Comparison of ENCODE assay signal across 26 cellular contexts in the genomic region with DNA sequence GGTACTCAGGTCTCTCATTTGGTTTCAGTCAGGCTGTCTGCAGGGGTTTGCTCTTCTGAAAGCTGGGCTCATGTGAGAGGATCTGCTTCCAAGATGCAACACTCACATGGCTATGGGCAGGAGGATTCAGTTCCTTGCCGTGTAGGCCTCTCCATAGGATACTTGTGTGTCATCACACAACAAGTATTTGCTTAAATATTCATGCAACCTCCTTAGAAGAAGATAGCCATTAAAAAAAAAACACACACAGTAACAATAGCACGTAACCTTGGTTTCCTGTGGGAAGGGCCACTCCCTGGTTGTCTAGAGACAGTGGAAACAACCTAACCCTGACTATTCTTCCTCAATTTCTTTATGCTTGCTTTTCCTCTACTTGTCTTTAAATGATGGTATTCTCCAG. TPM values are rescaled to one million over a fixed set of nuclear protein-coding genes. Genes with fewer than 3 reads are reported as not detected.
DNase-seq lines count a peak whose midpoint lies in the region; ATAC-seq, FAIRE-seq and TF ChIP-seq lines count a peak whose summit lies in the region.
"Had no signal": no experiment of that assay in that cellular context is flagged by ENCODE, and none has a peak within 500 bp of the region (broad histone marks: within the 10 kb centered on the region; RNA-seq: fewer than 3 reads in every experiment).

No MANE protein-coding gene starts in this region.

- H3K4me1 Mint-ChIP-seq in activated T-cell treated with anti-CD3 and anti-CD28 coated beads, Interleukin-2, amount 50 U/mL, for 24 hours (ENCODE audit: low read depth): peaks cover 13% of the 10 kb centered on the region
- H3K4me1 Mint-ChIP-seq in activated T-cell treated with anti-CD3 and anti-CD28 coated beads, Interleukin-2, amount 50 U/mL, for 72 hours (ENCODE audit: low read depth): peaks cover 7% of the 10 kb centered on the region
- H3K4me1 Mint-ChIP-seq in neural progenitor cell: peaks cover 9% of the 10 kb centered on the region

- H3K9ac ChIP-seq in GM12878 (ENCODE audit: control insufficient read depth, insufficient read depth, low read length): no peak overlapping the region
- no peak overlapping the region for H3K9ac ChIP-seq in neural progenitor cell

- CTCF ChIA-PET in GM12878 (lab: Yijun Ruan, JAX): interaction anchor here (1.3 kb wide), 1 partner anchor 37 kb away, joined by 5 read pairs; no protein-coding TSS in a partner anchor

- H3F3A ChIP-seq in neural progenitor cell (ENCODE audit: low read depth): no peaks in the 10 kb centered on the region

- H3K27me3 Mint-ChIP-seq in activated T-cell treated with anti-CD3 and anti-CD28 coated beads, Interleukin-2, amount 50 U/mL, for 24 hours: no peaks in the 10 kb centered on the region
- H3K27me3 Mint-ChIP-seq in activated T-cell treated with anti-CD3 and anti-CD28 coated beads, Interleukin-2, amount 50 U/mL, for 72 hours (ENCODE audit: low read depth): peaks cover 6% of the 10 kb centered on the region
- H3K27me3 Mint-ChIP-seq in neural progenitor cell (ENCODE audit: insufficient read depth, low read depth): peaks cover 2% of the 10 kb centered on the region

- H3K4me3 ChIP-seq in GM12878 (no peak overlapping the region), neural progenitor cell (no peak overlapping the region)
- H3K4me3 ChIP-seq: ascending aorta had no signal

- H3K27ac ChIP-seq in GM12878 (ENCODE audit: control insufficient read depth, insufficient read depth) (no peak overlapping the region), neural progenitor cell (no peak overlapping the region)
- H3K27ac ChIP-seq: ascending aorta had no signal

- peaks cover 2% of the 10 kb centered on the region; the same call in 1 of the 3 replicates for H3K9me3 ChIP-seq in GM12878 (replicated peaks; ENCODE audit: control insufficient read depth, insufficient read depth, low read length)
- H3K9me3 ChIP-seq in neural progenitor cell (ENCODE audit: low read depth): no peaks in the 10 kb centered on the region
- H3K9me3 ChIP-seq: ascending aorta had no signal

- H3K4me2 ChIP-seq in GM12878 (ENCODE audit: control insufficient read depth, insufficient read depth) (no peak overlapping the region), neural progenitor cell (no peak overlapping the region)

- TF ChIP-seq CTCF in GM12878 (IDR thresholded peaks at IDR 0.05 in 2 of 3, conservative IDR thresholded peaks at IDR 0.05 in 1 of 3; ENCODE audit: control insufficient read depth in 2 of 3, extremely low read depth in 1 of 3, insufficient read depth in 1 of 3, low read depth in 3 of 3, low read length in 3 of 3): no peak
- no peak for TF ChIP-seq CTCF in neural progenitor cell (IDR thresholded peaks at IDR 0.05)

- H3K27me3 ChIP-seq in GM12878 (replicated peaks in 1 of 2; ENCODE audit: control insufficient read depth in 2 of 2, insufficient read depth in 2 of 2, low read length in 1 of 2): no peaks in the 10 kb centered on the region; a peak in 1 of 4 replicates
- H3K27me3 ChIP-seq in neural progenitor cell: no peaks in the 10 kb centered on the region
- H3K27me3 ChIP-seq: ascending aorta had no signal

- H3K27ac Mint-ChIP-seq in activated T-cell treated with anti-CD3 and anti-CD28 coated beads, Interleukin-2, amount 50 U/mL, for 24 hours: peak overlapping the region; percentile 15
- no peak overlapping the region for H3K27ac Mint-ChIP-seq in activated T-cell treated with anti-CD3 and anti-CD28 coated beads, Interleukin-2, amount 50 U/mL, for 72 hours
- H3K27ac Mint-ChIP-seq in neural progenitor cell: no peak overlapping the region
- H3K27ac Mint-ChIP-seq: stimulated activated naive CD8-positive, alpha-beta T cell treated with anti-CD3 and anti-CD28 coated beads, Interleukin-15, amount 100 ng/mL, for 72 hours; type B pancreatic cell had no signal

- H2AFZ ChIP-seq in GM12878 (ENCODE audit: control insufficient read depth, low read depth, low read length): no peak overlapping the region
- H2AFZ ChIP-seq in neural progenitor cell (replicated peaks): peak overlapping the region; percentile 51

- H3K36me3 ChIP-seq in GM12878 (ENCODE audit: control insufficient read depth in 2 of 2, insufficient read depth in 2 of 2, low read length in 1 of 2) (no peaks in the 10 kb centered on the region), neural progenitor cell (no peaks in the 10 kb centered on the region)
- H3K36me3 ChIP-seq: ascending aorta had no signal

- no peak for TF ChIP-seq POLR2A in GM12878 (IDR thresholded peaks at IDR 0.05; ENCODE audit: low read depth, low read length)

- POLR2A ChIA-PET in GM12878 (lab: Charles Lee): no interaction called here

- SMC1A ChIA-PET in GM12878 (lab: Charles Lee; ENCODE audit: uncharacterized antibody, unreplicated experiment): interaction anchor here (1.2 kb wide), 1 partner anchor 28 kb away, joined by 4 read pairs; no protein-coding TSS in a partner anchor

- no peak for ATAC-seq in activated T-cell treated with anti-CD3 and anti-CD28 coated beads, Interleukin-2, amount 50 U/mL, for 72 hours (replicated peaks in 1 of 2)
- ATAC-seq in GM12878 (no peak), HG03135 (IDR thresholded peaks at IDR 0.05; ENCODE audit: unreplicated experiment) (no peak)
- ATAC-seq: PC-3; stimulated activated naive CD8-positive, alpha-beta T cell treated with anti-CD3 and anti-CD28 coated beads, Interleukin-15, amount 100 ng/mL, for 72 hours had no signal

- H4K20me1 ChIP-seq in GM12878 (ENCODE audit: control insufficient read depth, insufficient read depth): no peaks in the 10 kb centered on the region
- H4K20me1 ChIP-seq in neural progenitor cell (ENCODE audit: low read depth): no peaks in the 10 kb centered on the region

- no TSS peak for BruUV-seq in GM12878 (replicated peaks; lab: Mats Ljungman, UMichigan)

- RAD21 ChIA-PET in GM12878 (lab: Charles Lee; ENCODE audit: unreplicated experiment): no interaction called here

- no peak for TF ChIP-seq RAD21 in GM12878 (IDR thresholded peaks at IDR 0.05; ENCODE audit: insufficient read depth, low read depth, low read length)

- TF ChIP-seq EP300 in GM12878 (IDR thresholded peaks at IDR 0.05; ENCODE audit: borderline replicate concordance in 1 of 2, control insufficient read depth in 1 of 2, low read depth in 2 of 2, low read length in 2 of 2): no peak

- no peaks in the 10 kb centered on the region for H3K9me3 Mint-ChIP-seq in activated T-cell treated with anti-CD3 and anti-CD28 coated beads, Interleukin-2, amount 50 U/mL, for 24 hours
- H3K9me3 Mint-ChIP-seq in activated T-cell treated with anti-CD3 and anti-CD28 coated beads, Interleukin-2, amount 50 U/mL, for 72 hours: peaks cover 0 to 2% of the 10 kb centered on the region in 2 donors
- H3K9me3 Mint-ChIP-seq in neural progenitor cell: peaks cover 2% of the 10 kb centered on the region
- H3K9me3 Mint-ChIP-seq: type B pancreatic cell had no signal

- DNase-seq in activated T-cell treated with anti-CD3 and anti-CD28 coated beads, Interleukin-2, amount 50 U/mL, for 24 hours: no peak
- DNase-seq in activated T-cell treated with anti-CD3 and anti-CD28 coated beads, Interleukin-2, amount 50 U/mL, for 72 hours: no peak
- DNase-seq in NCI-H226 (peak; percentile 5), GM12878 (ENCODE audit: low read depth, low spot score) (no peak), neural progenitor cell (ENCODE audit: low spot score) (no peak), NCI-H82 treated with DMSO at 0.1 percent for 48 hours (lab: John Stamatoyannopoulos, UW; ENCODE audit: unreplicated experiment) (no peak), hypothalamus (lab: John Stamatoyannopoulos, UW) (no peak)
- DNase-seq: activated CD8-positive, alpha-beta memory T cell treated with anti-CD3 and anti-CD28 coated beads, Interleukin-2, amount 50 U/mL, for 4 hours; activated gamma-delta T cell treated with Interleukin-2 at 50 U/mL for 16 hours; DND-41; hippocampal formation; MM.1S; NCI-H2029; NCI-H510A; PC-3; stimulated activated naive CD8-positive, alpha-beta T cell treated with anti-CD3 and anti-CD28 coated beads, Interleukin-15, amount 100 ng/mL, for 72 hours; T1000 had no signal

- WGBS in GM12878 (ENCODE audit: insufficient coverage, insufficient replicate concordance, low lambda C conversion rate, missing lambda C conversion rate): 16% methylated on average over 2 of the region's 2 CpGs

- H3K79me2 ChIP-seq in GM12878 (ENCODE audit: control insufficient read depth, insufficient read depth, low read length): no peaks in the 10 kb centered on the region
- no peaks in the 10 kb centered on the region for H3K79me2 ChIP-seq in neural progenitor cell (ENCODE audit: low read depth)

- FAIRE-seq in GM12878 (lab: Jason Lieb, UNC): peak; percentile 38
- FAIRE-seq: endometrium had no signal

- no peak overlapping the region for H3K4me3 Mint-ChIP-seq in activated T-cell treated with anti-CD3 and anti-CD28 coated beads, Interleukin-2, amount 50 U/mL, for 24 hours
- H3K4me3 Mint-ChIP-seq in activated T-cell treated with anti-CD3 and anti-CD28 coated beads, Interleukin-2, amount 50 U/mL, for 72 hours: no peak overlapping the region
- no peak overlapping the region for H3K4me3 Mint-ChIP-seq in neural progenitor cell
- H3K4me3 Mint-ChIP-seq: CD4-positive, CD25-positive, alpha-beta regulatory T cell; stimulated activated naive CD8-positive, alpha-beta T cell treated with anti-CD3 and anti-CD28 coated beads, Interleukin-15, amount 100 ng/mL, for 72 hours; type B pancreatic cell had no signal

- in situ Hi-C loops in GM12878 (cut with MboI): no loop called here

- intact Hi-C loops in GM12878 (cut with micrococcal nuclease; ENCODE audit: unreplicated experiment): no loop called here

- H3K4me1 ChIP-seq in GM12878 (ENCODE audit: control insufficient read depth, insufficient read depth, low read length) (no peaks in the 10 kb centered on the region), neural progenitor cell (no peaks in the 10 kb centered on the region)
- H3K4me1 ChIP-seq: ascending aorta had no signal

- H3K36me3 Mint-ChIP-seq in activated T-cell treated with anti-CD3 and anti-CD28 coated beads, Interleukin-2, amount 50 U/mL, for 24 hours (ENCODE audit: low read depth): no peaks in the 10 kb centered on the region
- H3K36me3 Mint-ChIP-seq in activated T-cell treated with anti-CD3 and anti-CD28 coated beads, Interleukin-2, amount 50 U/mL, for 72 hours (ENCODE audit: insufficient read depth in 2 of 2): no peaks in the 10 kb centered on the region
- H3K36me3 Mint-ChIP-seq in neural progenitor cell: no peaks in the 10 kb centered on the region
- H3K36me3 Mint-ChIP-seq: CD4-positive, CD25-positive, alpha-beta regulatory T cell; type B pancreatic cell had no signal

RNA-seq across cellular contexts. Expression of gene CLEC4E, which starts 31.8 kb away (rescaled TPM):
- not detected for total RNA-seq in activated T-cell treated with anti-CD3 and anti-CD28 coated beads, Interleukin-2, amount 50 U/mL, for 72 hours
- total RNA-seq in GM12878 (2013; cell fraction: nucleolus; rRNA removed): not detected in 2 replicates
- not detected in 2 replicates for total RNA-seq in GM12878 (2014; rRNA removed)
- total RNA-seq in GM12878 (2014; rRNA removed; fragmentation: Illumina TruSeq; extraction: Trizol): not detected in 2 replicates
- not detected in 2 replicates for total RNA-seq in GM12878 (2021)
- not detected for polyA plus RNA-seq in GM12878 (2011; ENCODE audit: low read depth)
- not detected in 2 replicates for polyA plus RNA-seq in GM12878 (2011; rRNA removed)
- not detected in 2 replicates for polyA plus RNA-seq in GM12878 (2011; cell fraction: cytosol; rRNA removed)
- not detected in 2 replicates for polyA plus RNA-seq in GM12878 (2011; cell fraction: nucleus; rRNA removed)
- not detected in 2 replicates for polyA plus RNA-seq in GM12878 (2012)
- not detected in 2 replicates for polyA plus RNA-seq in GM12878 (2014; fragmentation: Illumina TruSeq; extraction: Trizol)
- not detected for polyA plus RNA-seq in GM12878 (2014; fragmentation: Nextera tagmentation; extraction: Ambion mirVana)
- polyA plus RNA-seq in GM12878 (2014; rRNA removed): not detected in 2 replicates
- not detected for polyA plus RNA-seq in GM12878 (2016; fragmentation: Nextera tagmentation; extraction: Ambion mirVana)
- polyA minus RNA-seq in GM12878 (2011; rRNA and poly(A)+ RNA removed): not detected in 2 replicates
- polyA minus RNA-seq in GM12878 (2011; cell fraction: cytosol; rRNA and poly(A)+ RNA removed): not detected in 2 replicates
- not detected in 2 replicates for polyA minus RNA-seq in GM12878 (2011; cell fraction: nucleus; rRNA and poly(A)+ RNA removed)
- not detected in 2 replicates for total RNA-seq in neural progenitor cell (ENCODE audit: low replicate concordance)
- total RNA-seq: A673; ascending aorta; CD4-positive, CD25-positive, alpha-beta regulatory T cell; H4; PC-3; SK-MEL-5 had no signal

RNA-seq across cellular contexts. Expression of gene AICDA, which starts 40.2 kb away (rescaled TPM):
- total RNA-seq in activated T-cell treated with anti-CD3 and anti-CD28 coated beads, Interleukin-2, amount 50 U/mL, for 72 hours: not detected
- 18.8 and 19.1 TPM in 2 replicates for total RNA-seq in GM12878 (2013; cell fraction: nucleolus; rRNA removed)
- total RNA-seq in GM12878 (2014; rRNA removed) (16.1 and 17.1 TPM in 2 replicates), GM12878 (2014; rRNA removed; fragmentation: Illumina TruSeq; extraction: Trizol) (13.2 and 14.2 TPM in 2 replicates), GM12878 (2021) (11.5 and 12.7 TPM in 2 replicates), neural progenitor cell (ENCODE audit: low replicate concordance) (not detected in 2 replicates)
- polyA plus RNA-seq in GM12878 (2011; ENCODE audit: low read depth): 19.8 TPM
- polyA plus RNA-seq in GM12878 (2011; rRNA removed) (20.5 and 22.4 TPM in 2 replicates), GM12878 (2014; fragmentation: Illumina TruSeq; extraction: Trizol) (12.5 and 17.0 TPM in 2 replicates), GM12878 (2014; fragmentation: Nextera tagmentation; extraction: Ambion mirVana) (1 to 10 TPM; 9.4 to 9.6 TPM), GM12878 (2014; rRNA removed) (18.1 and 23.0 TPM in 2 replicates), GM12878 (2016; fragmentation: Nextera tagmentation; extraction: Ambion mirVana) (10 to 100 TPM; 24.0 to 24.9 TPM)
- polyA plus RNA-seq in GM12878 (2011; cell fraction: cytosol; rRNA removed): 42.5 and 45.1 TPM in 2 replicates
- polyA plus RNA-seq in GM12878 (2011; cell fraction: nucleus; rRNA removed): 8.7 and 12.1 TPM in 2 replicates
- polyA plus RNA-seq in GM12878 (2012): 28.0 and 44.1 TPM in 2 replicates
- polyA minus RNA-seq in GM12878 (2011; rRNA and poly(A)+ RNA removed): 23.8 and 48.9 TPM in 2 replicates
- 8.6 and 10.3 TPM in 2 replicates for polyA minus RNA-seq in GM12878 (2011; cell fraction: cytosol; rRNA and poly(A)+ RNA removed)
- polyA minus RNA-seq in GM12878 (2011; cell fraction: nucleus; rRNA and poly(A)+ RNA removed): 4.5 and 8.8 TPM in 2 replicates
- total RNA-seq: A673; ascending aorta; CD4-positive, CD25-positive, alpha-beta regulatory T cell; H4; PC-3 had no signal
- polyA plus RNA-seq: CD4-positive, CD25-positive, alpha-beta regulatory T cell had no signal

RNA-seq across cellular contexts. Expression of gene CLEC4D, which starts 59.2 kb away (rescaled TPM):
- total RNA-seq in activated T-cell treated with anti-CD3 and anti-CD28 coated beads, Interleukin-2, amount 50 U/mL, for 72 hours: not detected
- total RNA-seq in GM12878 (2013; cell fraction: nucleolus; rRNA removed): not detected in 2 replicates
- total RNA-seq in GM12878 (2014; rRNA removed) (not detected in 2 replicates), GM12878 (2014; rRNA removed; fragmentation: Illumina TruSeq; extraction: Trizol) (not detected in 2 replicates), GM12878 (2021) (not detected in 2 replicates), neural progenitor cell (ENCODE audit: low replicate concordance) (0.19 TPM in 2 replicates)
- not detected for polyA plus RNA-seq in GM12878 (2011; ENCODE audit: low read depth)
- polyA plus RNA-seq in GM12878 (2011; rRNA removed) (not detected in 2 replicates), GM12878 (2014; fragmentation: Illumina TruSeq; extraction: Trizol) (not detected in 2 replicates), GM12878 (2014; fragmentation: Nextera tagmentation; extraction: Ambion mirVana) (not detected), GM12878 (2014; rRNA removed) (not detected in 2 replicates), GM12878 (2016; fragmentation: Nextera tagmentation; extraction: Ambion mirVana) (not detected)
- polyA plus RNA-seq in GM12878 (2011; cell fraction: cytosol; rRNA removed): not detected in 2 replicates
- not detected in 2 replicates for polyA plus RNA-seq in GM12878 (2011; cell fraction: nucleus; rRNA removed)
- not detected in 2 replicates for polyA plus RNA-seq in GM12878 (2012)
- not detected in 2 replicates for polyA minus RNA-seq in GM12878 (2011; rRNA and poly(A)+ RNA removed)
- not detected in 2 replicates for polyA minus RNA-seq in GM12878 (2011; cell fraction: cytosol; rRNA and poly(A)+ RNA removed)
- polyA minus RNA-seq in GM12878 (2011; cell fraction: nucleus; rRNA and poly(A)+ RNA removed): not detected in 2 replicates
- total RNA-seq: A673; ascending aorta; CD4-positive, CD25-positive, alpha-beta regulatory T cell; H4; kidney epithelial cell; PC-3; SK-MEL-5 had no signal
- polyA plus RNA-seq: CD4-positive, CD25-positive, alpha-beta regulatory T cell had no signal

Comparison
In these comparisons a context has a peak if more than half of its experiments do, and no peak if none do; other contexts are left out.
1. RNA of gene AICDA, which starts 40.2 kb away (total RNA-seq): 11.5 to 19.1 TPM in GM12878; not detected in neural progenitor cell and not detected in activated T-cell treated with anti-CD3 and anti-CD28 coated beads, Interleukin-2, amount 50 U/mL, for 72 hours; every median in the first group is over 10 times any median in the second.